Comparison of ENCODE assay signal across 8 cellular contexts in genomic region chr2:227939271-227940027, GRCh38.
DNase-seq lines count a peak whose midpoint lies in the region; ATAC-seq and TF ChIP-seq lines count a peak whose summit lies in the region.
"Had no signal": no experiment of that assay in that cellular context is flagged by ENCODE, and none has a peak within 500 bp of the region (broad histone marks: within the 10 kb centered on the region; RNA-seq: fewer than 3 reads in every experiment).

No MANE protein-coding gene starts in this region.

- no peak overlapping the region for H3K9ac ChIP-seq in fibroblast of lung (ENCODE audit: insufficient read depth, low read length)

- H3K4me3 ChIP-seq in GM12864 (ENCODE audit: low read depth, low read length) (no peak overlapping the region), OCI-LY7 (ENCODE audit: low read depth, low read length, poor library complexity, severe bottlenecking) (no peak overlapping the region), fibroblast of lung (replicated peaks in 1 of 4; ENCODE audit: control extremely low read depth in 1 of 4, insufficient read depth in 1 of 4, low read depth in 3 of 4, low read length in 4 of 4) (no peak overlapping the region), suprapubic skin (no peak overlapping the region)

- H3K4me1 Mint-ChIP-seq in progenitor cell of endocrine pancreas (ENCODE audit: low read depth): peaks cover 2% of the 10 kb centered on the region
- no peaks in the 10 kb centered on the region for H3K4me1 Mint-ChIP-seq in naive thymus-derived CD8-positive, alpha-beta T cell
- H3K4me1 Mint-ChIP-seq: activated B cell treated with CpG ODN at 0.5 μM for 24 hours had no signal

- no peaks in the 10 kb centered on the region for H4K20me1 ChIP-seq in OCI-LY7 (ENCODE audit: insufficient read depth, low read length)
- H4K20me1 ChIP-seq in fibroblast of lung (ENCODE audit: control insufficient read depth, extremely low read depth, insufficient read depth, low read length): no peaks in the 10 kb centered on the region

- H3K4me2 ChIP-seq in OCI-LY7 (ENCODE audit: low read length): no peak overlapping the region
- no peak overlapping the region for H3K4me2 ChIP-seq in fibroblast of lung (ENCODE audit: extremely low read depth, insufficient read depth, low read length)

- intact Hi-C loops in OCI-LY7 (cut with micrococcal nuclease; ENCODE audit: unreplicated experiment): no loop called here

- peaks cover 3% of the 10 kb centered on the region for H3K27me3 Mint-ChIP-seq in progenitor cell of endocrine pancreas
- peaks cover 0 to 19% (median 7%) of the 10 kb centered on the region in 5 donors for H3K27me3 Mint-ChIP-seq in naive thymus-derived CD8-positive, alpha-beta T cell

- 49% methylated on average over 11 of the region's 11 CpGs for WGBS in suprapubic skin

- no peaks in the 10 kb centered on the region for H3K36me3 Mint-ChIP-seq in progenitor cell of endocrine pancreas (ENCODE audit: insufficient read depth)
- H3K36me3 Mint-ChIP-seq in naive thymus-derived CD8-positive, alpha-beta T cell: peaks cover 0 to 4% (median 0%) of the 10 kb centered on the region in 3 donors

- H3K9me2 ChIP-seq in OCI-LY7 (ENCODE audit: insufficient read depth, low read length): no peaks in the 10 kb centered on the region

- CTCF ChIA-PET in OCI-LY7 (lab: Charles Lee; ENCODE audit: unreplicated experiment): no interaction called here

- no peaks in the 10 kb centered on the region for H3K9me3 Mint-ChIP-seq in progenitor cell of endocrine pancreas (ENCODE audit: low read depth)
- H3K9me3 Mint-ChIP-seq in naive thymus-derived CD8-positive, alpha-beta T cell: peaks cover 0 to 10% (median 5%) of the 10 kb centered on the region in 9 donors
- H3K9me3 Mint-ChIP-seq: activated B cell treated with CpG ODN at 0.5 μM for 24 hours had no signal

- no peak for DNase-seq in GM12864 (ENCODE audit: low read depth)
- DNase-seq in OCI-LY7 (ENCODE audit: low spot score): peak; percentile 21
- DNase-seq in fibroblast of lung (ENCODE audit: low read depth in 2 of 2): peak; percentile 17 to 56
- DNase-seq in progenitor cell of endocrine pancreas (ENCODE audit: low spot score, unreplicated experiment): no peak
- DNase-seq in naive thymus-derived CD8-positive, alpha-beta T cell: no peak
- no peak for DNase-seq in suprapubic skin (ENCODE audit: low spot score in 2 of 2)
- DNase-seq: activated B cell treated with CpG ODN at 0.5 μM for 24 hours had no signal

- POLR2A ChIA-PET in OCI-LY7 (lab: Charles Lee): no interaction called here
- POLR2A ChIA-PET in naive thymus-derived CD8-positive, alpha-beta T cell (lab: Charles Lee): no interaction called here

- H3K27ac Mint-ChIP-seq in progenitor cell of endocrine pancreas: peak overlapping the region; percentile 73
- no peak overlapping the region for H3K27ac Mint-ChIP-seq in naive thymus-derived CD8-positive, alpha-beta T cell
- H3K27ac Mint-ChIP-seq: activated B cell treated with CpG ODN at 0.5 μM for 24 hours had no signal

- H3K79me2 ChIP-seq in OCI-LY7 (ENCODE audit: insufficient read depth, low read depth, low read length) (no peaks in the 10 kb centered on the region), fibroblast of lung (ENCODE audit: control insufficient read depth, insufficient read depth, low read length) (no peaks in the 10 kb centered on the region)

- H3K4me1 ChIP-seq in OCI-LY7 (ENCODE audit: insufficient read depth, low read length, poor library complexity, severe bottlenecking): no peaks in the 10 kb centered on the region
- H3K4me1 ChIP-seq in fibroblast of lung (ENCODE audit: control insufficient read depth, extremely low read depth, insufficient read depth, low read length): no peaks in the 10 kb centered on the region
- no peaks in the 10 kb centered on the region for H3K4me1 ChIP-seq in suprapubic skin

- no peaks in the 10 kb centered on the region for H3K27me3 ChIP-seq in fibroblast of lung (ENCODE audit: control insufficient read depth, insufficient read depth, low read length)
- no peaks in the 10 kb centered on the region for H3K27me3 ChIP-seq in suprapubic skin

- 0 out of 2 replicates have a peak overlapping the region, but pooled peaks have one; percentile 36 for H2AFZ ChIP-seq in OCI-LY7 (ENCODE audit: low read length)
- peak overlapping the region; percentile 22 for H2AFZ ChIP-seq in fibroblast of lung (ENCODE audit: low read length)

- H3K4me3 Mint-ChIP-seq in progenitor cell of endocrine pancreas (ENCODE audit: low read depth): no peak overlapping the region
- H3K4me3 Mint-ChIP-seq in naive thymus-derived CD8-positive, alpha-beta T cell: no peak overlapping the region
- H3K4me3 Mint-ChIP-seq: activated B cell treated with CpG ODN at 0.5 μM for 24 hours had no signal

- H3K36me3 ChIP-seq in OCI-LY7 (ENCODE audit: insufficient read depth, low read length) (no peaks in the 10 kb centered on the region), fibroblast of lung (ENCODE audit: control insufficient read depth, insufficient read depth, low read length) (no peaks in the 10 kb centered on the region), suprapubic skin (no peaks in the 10 kb centered on the region)

- H3K9me3 ChIP-seq in OCI-LY7 (ENCODE audit: low read length) (no peaks in the 10 kb centered on the region), fibroblast of lung (ENCODE audit: control insufficient read depth, insufficient read depth, low read depth, low read length) (no peaks in the 10 kb centered on the region), suprapubic skin (no peaks in the 10 kb centered on the region)

- H3K27ac ChIP-seq in OCI-LY7 (ENCODE audit: low read depth, low read length, poor library complexity, severe bottlenecking) (no peak overlapping the region), fibroblast of lung (ENCODE audit: insufficient read depth, low read length) (no peak overlapping the region), suprapubic skin (no peak overlapping the region)

- TF ChIP-seq CTCF in GM12864 (IDR thresholded peaks at IDR 0.05; ENCODE audit: low read depth, low read length, missing control alignments) (peak; percentile 66), OCI-LY7 (conservative IDR thresholded peaks at IDR 0.05; ENCODE audit: low read length) (peak; percentile 76), fibroblast of lung (conservative IDR thresholded peaks at IDR 0.05 in 1 of 2, IDR thresholded peaks at IDR 0.05 in 1 of 2; ENCODE audit: low read depth in 1 of 2, low read length in 2 of 2) (peak; percentile 15 to 66), progenitor cell of endocrine pancreas (IDR thresholded peaks at IDR 0.05; ENCODE audit: unreplicated experiment) (peak; percentile 66), suprapubic skin (IDR thresholded peaks at IDR 0.05) (no peak)

- no peak for TF ChIP-seq POLR2A in suprapubic skin (IDR thresholded peaks at IDR 0.05)

- peak; percentile 57 for ATAC-seq in HG02884 (IDR thresholded peaks at IDR 0.05; ENCODE audit: unreplicated experiment)
- no peak for ATAC-seq in naive thymus-derived CD8-positive, alpha-beta T cell

- BruUV-seq in OCI-LY7 (replicated peaks; lab: Mats Ljungman, UMichigan): no TSS peak

- no peak for TF ChIP-seq EP300 in suprapubic skin (IDR thresholded peaks at IDR 0.05)

Comparison
In these comparisons a context has a peak if more than half of its experiments do, and no peak if none do; other contexts are left out.
1. DNase-seq: peak in OCI-LY7 (single experiment) and fibroblast of lung (2 of 2); none in GM12864 (single experiment), progenitor cell of endocrine pancreas (single experiment), naive thymus-derived CD8-positive, alpha-beta T cell (0 of 10) and suprapubic skin (0 of 2).
2. CTCF ChIP-seq: peak in GM12864 (single experiment), OCI-LY7 (single experiment), fibroblast of lung (2 of 2) and progenitor cell of endocrine pancreas (single experiment); none in suprapubic skin (0 of 2).